Comparison of ENCODE assay signal across 30 cellular contexts in the genomic region with DNA sequence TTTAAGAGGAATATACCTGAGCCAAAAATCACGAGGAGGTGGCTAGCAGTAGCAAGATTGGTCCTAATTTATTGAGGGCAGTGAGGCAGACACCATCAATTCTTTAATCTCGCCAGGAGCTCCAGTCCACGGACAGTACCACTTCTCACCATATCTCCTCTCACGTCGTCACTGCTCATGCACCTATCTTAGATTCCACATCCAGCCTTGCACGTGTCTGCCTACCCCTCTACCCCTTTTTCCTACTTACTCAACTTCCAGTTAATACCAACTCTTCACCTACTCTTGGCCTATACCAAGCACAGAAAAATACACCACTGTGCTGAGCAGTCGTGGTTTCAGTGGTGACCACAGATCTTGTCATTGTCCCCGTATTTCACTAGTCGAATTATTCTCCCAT.
"Had no signal": no experiment of that assay in that cellular context is flagged by ENCODE, and none has a peak within 500 bp of the region (broad histone marks: within the 10 kb centered on the region; RNA-seq: fewer than 3 reads in every experiment).

No MANE protein-coding gene starts in this region.

- H3K4me3 ChIP-seq: adrenal gland, breast epithelium, cardiac muscle cell, colonic mucosa had no signal

- H3K36me3 ChIP-seq: adrenal gland, breast epithelium, cardiac muscle cell, colonic mucosa had no signal

- H3K27ac Mint-ChIP-seq: activated CD4-positive, alpha-beta memory T cell treated with anti-CD3 and anti-CD28 coated beads for 36 hours; activated CD4-positive, alpha-beta T cell treated with anti-CD3 and anti-CD28 coated beads for 36 hours; activated CD4-positive, alpha-beta T cell treated with anti-CD3 and anti-CD28 coated beads, Interleukin-2, amount 10 ng/mL, durations not matched to agents 24 days and 14 days; activated CD8-positive, alpha-beta memory T cell treated with anti-CD3 and anti-CD28 coated beads, Interleukin-2, amount 10 ng/mL, durations not matched to agents 7 days and 5 days; activated CD8-positive, alpha-beta T cell treated with anti-CD3 and anti-CD28 coated beads, Interleukin-2, amount 10 ng/mL, durations not matched to agents 7 days and 5 days; activated naive CD4-positive, alpha-beta T cell treated with anti-CD3 and anti-CD28 coated beads for 36 hours; activated naive CD4-positive, alpha-beta T cell treated with anti-CD3 and anti-CD28 coated beads, Interleukin-2, amount 50 U/mL, for 24 hours; activated naive CD8-positive, alpha-beta T cell treated with anti-CD3 and anti-CD28 coated beads for 36 hours; activated naive CD8-positive, alpha-beta T cell treated with anti-CD3 and anti-CD28 coated beads, Interleukin-2, amount 50 U/mL, for 24 hours; activated T-helper 1 cell treated with anti-CD3 and anti-CD28 coated beads, Interleukin-12 subunit alpha, Interleukin-12 subunit beta, Interleukin-2, Interleukin-4 antibody, amounts not matched to agents 30 ng/mL and 10 ng/mL and 1 ng/mL, durations not matched to agents 14 hours and 24 hours and 36 hours; activated T-helper 2 cell treated with anti-CD3 and anti-CD28 coated beads, Interferon-gamma antibody, Interleukin-2, Interleukin-4, amounts not matched to agents 10 μg/mL and 5 μg/mL and 100 μg/mL, durations not matched to agents 14 hours and 24 hours and 36 hours; brain had no signal

- ATAC-seq: activated CD4-positive, alpha-beta T cell treated with anti-CD3 and anti-CD28 coated beads for 36 hours; activated CD8-positive, alpha-beta memory T cell treated with anti-CD3 and anti-CD28 coated beads, Interleukin-2, amount 10 ng/mL, durations not matched to agents 7 days and 5 days; activated CD8-positive, alpha-beta T cell treated with anti-CD3 and anti-CD28 coated beads, Interleukin-2, amount 10 ng/mL, durations not matched to agents 7 days and 5 days; activated naive CD8-positive, alpha-beta T cell treated with anti-CD3 and anti-CD28 coated beads, Interleukin-2, amount 50 U/mL, for 24 hours had no signal

- H3K27me3 ChIP-seq: adrenal gland, breast epithelium, cardiac muscle cell, colonic mucosa had no signal

- H3K9me3 ChIP-seq: adrenal gland, breast epithelium, colonic mucosa had no signal

- H3K9me3 Mint-ChIP-seq: activated CD4-positive, alpha-beta memory T cell treated with anti-CD3 and anti-CD28 coated beads for 36 hours; activated naive CD4-positive, alpha-beta T cell treated with anti-CD3 and anti-CD28 coated beads for 36 hours; activated naive CD8-positive, alpha-beta T cell treated with anti-CD3 and anti-CD28 coated beads for 36 hours; activated naive CD8-positive, alpha-beta T cell treated with anti-CD3 and anti-CD28 coated beads, Interleukin-2, amount 50 U/mL, for 24 hours; activated T-helper 2 cell treated with anti-CD3 and anti-CD28 coated beads, Interferon-gamma antibody, Interleukin-2, Interleukin-4, amounts not matched to agents 10 μg/mL and 5 μg/mL and 100 μg/mL, durations not matched to agents 14 hours and 24 hours and 36 hours had no signal

- H3K4me1 Mint-ChIP-seq: activated CD4-positive, alpha-beta T cell treated with anti-CD3 and anti-CD28 coated beads for 36 hours; activated CD4-positive, alpha-beta T cell treated with anti-CD3 and anti-CD28 coated beads, Interleukin-2, amount 10 ng/mL, durations not matched to agents 24 days and 14 days; activated CD8-positive, alpha-beta memory T cell treated with anti-CD3 and anti-CD28 coated beads, Interleukin-2, amount 10 ng/mL, durations not matched to agents 7 days and 5 days; activated naive CD4-positive, alpha-beta T cell treated with anti-CD3 and anti-CD28 coated beads, Interleukin-2, amount 50 U/mL, for 24 hours; activated naive CD8-positive, alpha-beta T cell treated with anti-CD3 and anti-CD28 coated beads for 36 hours; activated naive CD8-positive, alpha-beta T cell treated with anti-CD3 and anti-CD28 coated beads, Interleukin-2, amount 50 U/mL, for 24 hours had no signal

- H3K27ac ChIP-seq: adrenal gland, breast epithelium, cardiac muscle cell, colonic mucosa, epithelial cell of prostate had no signal

- H3K4me1 ChIP-seq: adrenal gland, breast epithelium, colonic mucosa had no signal

- H3K36me3 Mint-ChIP-seq: activated CD4-positive, alpha-beta memory T cell treated with anti-CD3 and anti-CD28 coated beads for 36 hours; activated CD8-positive, alpha-beta memory T cell treated with anti-CD3 and anti-CD28 coated beads, Interleukin-2, amount 10 ng/mL, durations not matched to agents 7 days and 5 days; activated naive CD4-positive, alpha-beta T cell treated with anti-CD3 and anti-CD28 coated beads, Interleukin-2, amount 50 U/mL, for 24 hours; activated naive CD8-positive, alpha-beta T cell treated with anti-CD3 and anti-CD28 coated beads for 36 hours; brain had no signal

- H3K27me3 Mint-ChIP-seq: activated CD4-positive, alpha-beta memory T cell treated with anti-CD3 and anti-CD28 coated beads for 36 hours; activated naive CD8-positive, alpha-beta T cell treated with anti-CD3 and anti-CD28 coated beads for 36 hours; activated naive CD8-positive, alpha-beta T cell treated with anti-CD3 and anti-CD28 coated beads, Interleukin-2, amount 50 U/mL, for 24 hours; brain had no signal

- DNase-seq: activated CD4-positive, alpha-beta memory T cell treated with anti-CD3 and anti-CD28 coated beads for 36 hours; activated CD4-positive, alpha-beta T cell treated with anti-CD3 and anti-CD28 coated beads for 36 hours; activated CD4-positive, alpha-beta T cell treated with anti-CD3 and anti-CD28 coated beads, Interleukin-2, amount 10 ng/mL, durations not matched to agents 24 days and 14 days; activated CD4-positive, CD25-positive, alpha-beta regulatory T cell; activated CD4-positive, CD25-positive, alpha-beta regulatory T cell treated with anti-CD3 and anti-CD28 coated beads, Interleukin-2, amount 50 U/mL, for 72 hours; activated CD8-positive, alpha-beta memory T cell treated with anti-CD3 and anti-CD28 coated beads, Interleukin-2, amount 10 ng/mL, durations not matched to agents 7 days and 5 days; activated CD8-positive, alpha-beta memory T cell treated with anti-CD3 and anti-CD28 coated beads, Interleukin-2, amount 50 U/mL, for 4 hours; activated CD8-positive, alpha-beta T cell treated with anti-CD3 and anti-CD28 coated beads, Interleukin-2, amount 10 ng/mL, durations not matched to agents 7 days and 5 days; activated effector memory CD4-positive, alpha-beta T cell treated with anti-CD3 and anti-CD28 coated beads, Interleukin-2, amount 50 U/mL, for 16 hours; activated naive CD4-positive, alpha-beta T cell treated with anti-CD3 and anti-CD28 coated beads for 36 hours; activated naive CD8-positive, alpha-beta T cell treated with anti-CD3 and anti-CD28 coated beads for 36 hours; activated naive CD8-positive, alpha-beta T cell treated with anti-CD3 and anti-CD28 coated beads, Interleukin-2, amount 50 U/mL, for 24 hours; activated T-cell treated with anti-CD3 and anti-CD28 coated beads, Interleukin-2, amount 50 U/mL, for 1 hour; activated T-cell treated with anti-CD3 and anti-CD28 coated beads, Interleukin-2, amount 50 U/mL, for 48 hours; adrenal gland; amygdala; aorta; central memory CD4-positive, alpha-beta T cell; cerebellar nuclear complex; colonic mucosa; effector CD8-positive, alpha-beta T cell; head of caudate nucleus; T-helper 2 cell had no signal

- H3K4me3 Mint-ChIP-seq: activated CD4-positive, alpha-beta memory T cell treated with anti-CD3 and anti-CD28 coated beads for 36 hours; activated CD4-positive, alpha-beta T cell treated with anti-CD3 and anti-CD28 coated beads for 36 hours; activated CD4-positive, alpha-beta T cell treated with anti-CD3 and anti-CD28 coated beads, Interleukin-2, amount 10 ng/mL, durations not matched to agents 24 days and 14 days; activated CD8-positive, alpha-beta memory T cell treated with anti-CD3 and anti-CD28 coated beads, Interleukin-2, amount 10 ng/mL, durations not matched to agents 7 days and 5 days; activated CD8-positive, alpha-beta T cell treated with anti-CD3 and anti-CD28 coated beads, Interleukin-2, amount 10 ng/mL, durations not matched to agents 7 days and 5 days; activated naive CD4-positive, alpha-beta T cell treated with anti-CD3 and anti-CD28 coated beads for 36 hours; activated naive CD4-positive, alpha-beta T cell treated with anti-CD3 and anti-CD28 coated beads, Interleukin-2, amount 50 U/mL, for 24 hours; activated naive CD8-positive, alpha-beta T cell treated with anti-CD3 and anti-CD28 coated beads for 36 hours; activated naive CD8-positive, alpha-beta T cell treated with anti-CD3 and anti-CD28 coated beads, Interleukin-2, amount 50 U/mL, for 24 hours; activated T-helper 1 cell treated with anti-CD3 and anti-CD28 coated beads, Interleukin-12 subunit alpha, Interleukin-12 subunit beta, Interleukin-2, Interleukin-4 antibody, amounts not matched to agents 30 ng/mL and 10 ng/mL and 1 ng/mL, durations not matched to agents 14 hours and 24 hours and 36 hours; brain had no signal
